ENCODE assay signal across 8 cellular contexts in genomic region chr14:103427485-103428443, GRCh38. TPM values are rescaled to one million over a fixed set of nuclear protein-coding genes. Genes with fewer than 3 reads are reported as not detected.
DNase-seq lines count a peak whose midpoint lies in the region; ATAC-seq, FAIRE-seq and TF ChIP-seq lines count a peak whose summit lies in the region.

No MANE protein-coding gene starts in this region.

- no peak for DNase-seq in CD8-positive, alpha-beta T cell
- DNase-seq in NCI-H226: peak; percentile 65
- peak; percentile 91 for DNase-seq in astrocyte (ENCODE audit: low read depth)
- no peak for DNase-seq in mesothelial cell of epicardium (ENCODE audit: low spot score in 2 of 2, unreplicated experiment in 2 of 2)
- DNase-seq in Kasumi-1 (lab: John Stamatoyannopoulos, UW): no peak
- no peak for DNase-seq in activated effector memory CD4-positive, alpha-beta T cell treated with Interleukin-2 at 50 U/mL for 16 hours
- no peak for DNase-seq in glutamatergic neuron

- no peaks in the 10 kb centered on the region for H3K36me3 ChIP-seq in CD8-positive, alpha-beta T cell (ENCODE audit: insufficient read depth, low read length)
- peaks cover 7% of the 10 kb centered on the region for H3K36me3 ChIP-seq in astrocyte (ENCODE audit: insufficient read depth, low read length)

- H3K36me3 Mint-ChIP-seq in CD8-positive, alpha-beta T cell: peaks cover 44% of the 10 kb centered on the region
- H3K36me3 Mint-ChIP-seq in astrocyte (ENCODE audit: low read depth, unreplicated experiment): peaks cover 6% of the 10 kb centered on the region
- peaks cover 6% of the 10 kb centered on the region for H3K36me3 Mint-ChIP-seq in mesothelial cell of epicardium
- peaks cover 3% of the 10 kb centered on the region for H3K36me3 Mint-ChIP-seq in glutamatergic neuron (ENCODE audit: unreplicated experiment)

- H3K4me2 ChIP-seq in astrocyte (ENCODE audit: low read length): peak overlapping the region; percentile 33

- H3K9ac ChIP-seq in astrocyte (ENCODE audit: low read length): peak overlapping the region; percentile 30

- CTCF ChIA-PET in CD8-positive, alpha-beta T cell (lab: Charles Lee): no interaction called here

- ATAC-seq in CD8-positive, alpha-beta T cell: peak; percentile 34
- no peak for ATAC-seq in GM18502 (IDR thresholded peaks at IDR 0.05; ENCODE audit: poor library complexity, unreplicated experiment)

- no peaks in the 10 kb centered on the region for H3K9me3 ChIP-seq in CD8-positive, alpha-beta T cell (ENCODE audit: low read length)
- no peaks in the 10 kb centered on the region for H3K9me3 ChIP-seq in astrocyte (ENCODE audit: insufficient read depth, low read depth, low read length)

- H3K27ac Mint-ChIP-seq in CD8-positive, alpha-beta T cell: peak overlapping the region; percentile 49
- H3K27ac Mint-ChIP-seq in astrocyte (ENCODE audit: unreplicated experiment) (peak overlapping the region; percentile 50), mesothelial cell of epicardium (peak overlapping the region; percentile 56), glutamatergic neuron (ENCODE audit: unreplicated experiment) (no peak overlapping the region)

- H3K27ac ChIP-seq in CD8-positive, alpha-beta T cell (ENCODE audit: low read depth, low read length): no peak overlapping the region
- H3K27ac ChIP-seq in astrocyte (ENCODE audit: low read depth, low read length): peak overlapping the region; percentile 66

- no peak overlapping the region for H3K4me3 ChIP-seq in CD8-positive, alpha-beta T cell (ENCODE audit: low read depth, low read length)
- no peak overlapping the region for H3K4me3 ChIP-seq in astrocyte (ENCODE audit: insufficient read depth, low read depth, low read length)

- peaks cover 54% of the 10 kb centered on the region for H3K4me1 Mint-ChIP-seq in CD8-positive, alpha-beta T cell (ENCODE audit: low read depth)
- H3K4me1 Mint-ChIP-seq in astrocyte (ENCODE audit: low read depth, unreplicated experiment): peaks cover 30% of the 10 kb centered on the region
- peaks cover 33% of the 10 kb centered on the region for H3K4me1 Mint-ChIP-seq in mesothelial cell of epicardium
- peaks cover 2% of the 10 kb centered on the region for H3K4me1 Mint-ChIP-seq in glutamatergic neuron (ENCODE audit: low read depth, unreplicated experiment)

- H3K27me3 ChIP-seq in CD8-positive, alpha-beta T cell (ENCODE audit: insufficient read depth, low read length): no peaks in the 10 kb centered on the region
- no peaks in the 10 kb centered on the region for H3K27me3 ChIP-seq in astrocyte (ENCODE audit: insufficient read depth, low read length)

- no peaks in the 10 kb centered on the region for H3K27me3 Mint-ChIP-seq in CD8-positive, alpha-beta T cell (ENCODE audit: low read depth)
- H3K27me3 Mint-ChIP-seq in astrocyte (ENCODE audit: low read depth, unreplicated experiment) (no peaks in the 10 kb centered on the region), mesothelial cell of epicardium (ENCODE audit: low read depth) (no peaks in the 10 kb centered on the region), glutamatergic neuron (ENCODE audit: unreplicated experiment) (no peaks in the 10 kb centered on the region)

- no peak overlapping the region for H3K4me3 Mint-ChIP-seq in CD8-positive, alpha-beta T cell
- H3K4me3 Mint-ChIP-seq in astrocyte (ENCODE audit: unreplicated experiment) (no peak overlapping the region), mesothelial cell of epicardium (no peak overlapping the region), glutamatergic neuron (ENCODE audit: unreplicated experiment) (no peak overlapping the region)

- POLR2A ChIA-PET in CD8-positive, alpha-beta T cell (lab: Charles Lee): interaction anchor here (0.6 kb wide), 1 partner anchor 570 kb away, joined by 3 read pairs; no protein-coding TSS in a partner anchor

- TF ChIP-seq CTCF in CD8-positive, alpha-beta T cell (IDR thresholded peaks at IDR 0.05): no peak
- TF ChIP-seq CTCF in astrocyte (IDR thresholded peaks at IDR 0.05; ENCODE audit: insufficient read depth, low read depth, low read length): no peak
- TF ChIP-seq CTCF in mesothelial cell of epicardium (IDR thresholded peaks at IDR 0.05; ENCODE audit: unreplicated experiment): no peak
- no peak for TF ChIP-seq CTCF in glutamatergic neuron (IDR thresholded peaks at IDR 0.05; ENCODE audit: partially characterized antibody, unreplicated experiment)

- no peak overlapping the region for H2AFZ ChIP-seq in astrocyte (ENCODE audit: low read depth, low read length)

- peaks cover 66% of the 10 kb centered on the region for H4K20me1 ChIP-seq in astrocyte (ENCODE audit: insufficient read depth, low read length)

- no peaks in the 10 kb centered on the region for H3K9me3 Mint-ChIP-seq in CD8-positive, alpha-beta T cell
- H3K9me3 Mint-ChIP-seq in astrocyte (ENCODE audit: unreplicated experiment) (no peaks in the 10 kb centered on the region), mesothelial cell of epicardium (no peaks in the 10 kb centered on the region), glutamatergic neuron (ENCODE audit: unreplicated experiment) (peaks cover 1% of the 10 kb centered on the region)

- H3K79me2 ChIP-seq in astrocyte (ENCODE audit: insufficient read depth, low read length): peaks cover 93% of the 10 kb centered on the region

- intact Hi-C loops in CD8-positive, alpha-beta T cell (cut with DNase I, micrococcal nuclease): no loop called here

- FAIRE-seq in astrocyte (lab: Jason Lieb, UNC): no peak

- H3K4me1 ChIP-seq in CD8-positive, alpha-beta T cell (ENCODE audit: insufficient read depth, low read length): peaks cover 18% of the 10 kb centered on the region
- H3K4me1 ChIP-seq in astrocyte (ENCODE audit: insufficient read depth, low read length): peaks cover 18% of the 10 kb centered on the region

RNA-seq across cellular contexts. Expression of gene MARK3, which starts 42.5 kb away (rescaled TPM):
- total RNA-seq in CD8-positive, alpha-beta T cell: 100 to 1,000 TPM; 123 to 124 TPM
- total RNA-seq in astrocyte (111 and 124 TPM in 2 replicates), mesothelial cell of epicardium (122 to 125 TPM (median 125 TPM) in 3 replicates), glutamatergic neuron (ENCODE audit: unreplicated experiment) (110 TPM)

Comparison
In these comparisons a context has a peak if more than half of its experiments do, and no peak if none do; other contexts are left out.
1. DNase-seq: peak in NCI-H226 (single experiment) and astrocyte (single experiment); none in CD8-positive, alpha-beta T cell (0 of 7), mesothelial cell of epicardium (0 of 2), Kasumi-1 (0 of 2), activated effector memory CD4-positive, alpha-beta T cell treated with Interleukin-2 at 50 U/mL for 16 hours (single experiment) and glutamatergic neuron (single experiment).